1 cellular context compared by ENCODE assay signal in genomic region chr10:52679117-52679516, GRCh38.
TF ChIP-seq lines count a peak whose summit lies in the region.

No MANE protein-coding gene starts in this region.

TF ChIP-seq in GM23338, 12 proteins besides CTCF, POLR2A, EP300 and RAD21 (continued from another document):
- TF ChIP-seq ZNF462 (CRISPR knock-in tag; IDR thresholded peaks at IDR 0.05), result no peak
